ENCODE assay signal across 21 cellular contexts in genomic region chr4:113382704-113383103, GRCh38.
DNase-seq lines count a peak whose midpoint lies in the region; ATAC-seq and TF ChIP-seq lines count a peak whose summit lies in the region.
"Had no signal": no experiment of that assay in that cellular context is flagged by ENCODE, and none has a peak within 500 bp of the region (broad histone marks: within the 10 kb centered on the region; RNA-seq: fewer than 3 reads in every experiment).

No MANE protein-coding gene starts in this region.

- DNase-seq in GM04503 (ENCODE audit: low read depth) (peak; percentile 22), chondrocyte (ENCODE audit: low spot score) (no peak), left ventricle myocardium inferior (no peak), stromal cell of bone marrow (ENCODE audit: low read depth) (peak; percentile 31), HT-29 (ENCODE audit: low spot score) (no peak), amygdala (lab: John Stamatoyannopoulos, UW) (no peak), H7 (no peak)
- DNase-seq: activated CD8-positive, alpha-beta T cell treated with anti-CD3 and anti-CD28 coated beads for 36 hours; activated T-cell treated with anti-CD3 and anti-CD28 coated beads, Interleukin-2, amount 50 U/mL, for 4 hours; Caco-2; erythroblast; H9; NCI-H510A treated with DMSO at 0.1 percent for 48 hours; SHP77 treated with DMSO at 0.1 percent for 48 hours; stimulated activated naive CD8-positive, alpha-beta T cell treated with anti-CD3 and anti-CD28 coated beads, Interleukin-15, amount 100 ng/mL, for 72 hours had no signal

- peaks cover 29% of the 10 kb centered on the region for H3K4me1 Mint-ChIP-seq in chondrocyte (ENCODE audit: low read depth)

- H3K4me1 ChIP-seq in left ventricle myocardium inferior: peaks cover 44% of the 10 kb centered on the region
- H3K4me1 ChIP-seq: Caco-2 had no signal

- peak; percentile 11 for TF ChIP-seq CTCF in chondrocyte (IDR thresholded peaks at IDR 0.05)
- no peak for TF ChIP-seq CTCF in left ventricle myocardium inferior (IDR thresholded peaks at IDR 0.05; ENCODE audit: borderline replicate concordance)

- H3K27ac ChIP-seq in left ventricle myocardium inferior (replicated peaks): peak overlapping the region; percentile 72
- H3K27ac ChIP-seq: HL-60, neutrophil had no signal

- H3K4me3 ChIP-seq in left ventricle myocardium inferior (no peak overlapping the region), H7 (ENCODE audit: insufficient read depth, low read depth, low read length) (no peak overlapping the region)
- H3K4me3 ChIP-seq: K562 had no signal

- no peaks in the 10 kb centered on the region for H3K9me3 Mint-ChIP-seq in chondrocyte (ENCODE audit: low read depth)
- H3K9me3 Mint-ChIP-seq: activated CD8-positive, alpha-beta T cell treated with anti-CD3 and anti-CD28 coated beads for 36 hours; activated naive CD4-positive, alpha-beta T cell treated with anti-CD3 and anti-CD28 coated beads, Interleukin-2, amount 50 U/mL, for 72 hours; activated T-cell treated with anti-CD3 and anti-CD28 coated beads, Interleukin-2, amount 50 U/mL, for 4 hours; stimulated activated naive CD8-positive, alpha-beta T cell treated with anti-CD3 and anti-CD28 coated beads, Interleukin-15, amount 100 ng/mL, for 72 hours had no signal

- intact Hi-C loops in left ventricle myocardium inferior (cut with micrococcal nuclease): no loop called here

- H3K36me3 Mint-ChIP-seq in chondrocyte (ENCODE audit: low read depth): peaks cover 8% of the 10 kb centered on the region
- H3K36me3 Mint-ChIP-seq: activated naive CD4-positive, alpha-beta T cell treated with anti-CD3 and anti-CD28 coated beads, Interleukin-2, amount 50 U/mL, for 72 hours had no signal

- no peak overlapping the region for H3K4me3 Mint-ChIP-seq in chondrocyte (ENCODE audit: unreplicated experiment)
- H3K4me3 Mint-ChIP-seq: activated CD8-positive, alpha-beta T cell treated with anti-CD3 and anti-CD28 coated beads for 36 hours; activated T-cell treated with anti-CD3 and anti-CD28 coated beads, Interleukin-2, amount 50 U/mL, for 4 hours; H9; stimulated activated naive CD8-positive, alpha-beta T cell treated with anti-CD3 and anti-CD28 coated beads, Interleukin-15, amount 100 ng/mL, for 72 hours; WTC11 had no signal

- no peak overlapping the region for H3K27ac Mint-ChIP-seq in chondrocyte (ENCODE audit: unreplicated experiment)
- H3K27ac Mint-ChIP-seq: activated CD8-positive, alpha-beta T cell treated with anti-CD3 and anti-CD28 coated beads for 36 hours; activated naive CD4-positive, alpha-beta T cell treated with anti-CD3 and anti-CD28 coated beads, Interleukin-2, amount 50 U/mL, for 72 hours; stimulated activated naive CD8-positive, alpha-beta T cell treated with anti-CD3 and anti-CD28 coated beads, Interleukin-15, amount 100 ng/mL, for 72 hours; WTC11 had no signal

- H3K36me3 ChIP-seq in left ventricle myocardium inferior (peaks cover 23% of the 10 kb centered on the region), H7 (replicated peaks; ENCODE audit: control insufficient read depth, insufficient read depth, low read length) (peaks cover 2% of the 10 kb centered on the region; the same call in 1 of the 2 replicates)
- H3K36me3 ChIP-seq: neutrophil had no signal

- no peaks in the 10 kb centered on the region for H3K9me3 ChIP-seq in left ventricle myocardium inferior (replicated peaks)
- H3K9me3 ChIP-seq: Caco-2, neutrophil had no signal

- H3K27me3 ChIP-seq in left ventricle myocardium inferior (ENCODE audit: low read depth) (no peaks in the 10 kb centered on the region), H7 (ENCODE audit: control insufficient read depth, insufficient read depth, low read length) (no peaks in the 10 kb centered on the region)
- H3K27me3 ChIP-seq: neutrophil had no signal

- H3K27me3 Mint-ChIP-seq in chondrocyte (ENCODE audit: low read depth): no peaks in the 10 kb centered on the region

- no peak for ATAC-seq in HG03045 (IDR thresholded peaks at IDR 0.05; ENCODE audit: unreplicated experiment)
- ATAC-seq: activated CD8-positive, alpha-beta T cell treated with anti-CD3 and anti-CD28 coated beads for 36 hours; activated naive CD4-positive, alpha-beta T cell treated with anti-CD3 and anti-CD28 coated beads, Interleukin-2, amount 50 U/mL, for 72 hours; activated T-cell treated with anti-CD3 and anti-CD28 coated beads, Interleukin-2, amount 50 U/mL, for 4 hours; K562; stimulated activated naive CD8-positive, alpha-beta T cell treated with anti-CD3 and anti-CD28 coated beads, Interleukin-15, amount 100 ng/mL, for 72 hours; WTC11 had no signal

Comparison
In these comparisons a context has a peak if more than half of its experiments do, and no peak if none do; other contexts are left out.
1. DNase-seq: peak in GM04503 (single experiment) and stromal cell of bone marrow (single experiment); none in chondrocyte (single experiment), left ventricle myocardium inferior (single experiment), HT-29 (single experiment), amygdala (0 of 56) and H7 (single experiment).